In genomic region chr11:32297629-32298028, GRCh38 we compare ENCODE assay signal across 8 cellular contexts.
DNase-seq lines count a peak whose midpoint lies in the region; ATAC-seq and TF ChIP-seq lines count a peak whose summit lies in the region.

No MANE protein-coding gene starts in this region.

- peak; percentile 67 for TF ChIP-seq CTCF in PC-9 (conservative IDR thresholded peaks at IDR 0.05)
- TF ChIP-seq CTCF in foreskin fibroblast (IDR thresholded peaks at IDR 0.05; ENCODE audit: low read depth, low read length), result no peak

- H3K79me2 ChIP-seq in PC-9 (ENCODE audit: low read depth), result no peaks in the 10 kb centered on the region

- H2AFZ ChIP-seq in PC-9, result no peak overlapping the region

- no peak overlapping the region for H3K27ac ChIP-seq in PC-9

- no peaks in the 10 kb centered on the region for H3K27me3 ChIP-seq in PC-9 (ENCODE audit: insufficient read depth, low read depth)
- H3K27me3 ChIP-seq in H7 (ENCODE audit: control insufficient read depth, insufficient read depth, low read length), result no peaks in the 10 kb centered on the region

- POLR2A ChIA-PET in PC-9 (lab: Charles Lee; ENCODE audit: unreplicated experiment), result interaction anchor here (0.6 kb wide), 1 partner anchor 60 kb away, joined by 10 read pairs; no protein-coding TSS in a partner anchor

- no peak overlapping the region for H3K4me2 ChIP-seq in PC-9

- no peaks in the 10 kb centered on the region for H4K20me1 ChIP-seq in PC-9 (ENCODE audit: insufficient read depth)

- DNase-seq in DMS 273 (lab: John Stamatoyannopoulos, UW; ENCODE audit: unreplicated experiment), result peak; percentile 86
- peak; percentile 43 for DNase-seq in HPDE6-E6E7 (ENCODE audit: extremely low spot score)
- DNase-seq in PC-9, result peak in 1 of 2 experiments; percentile 45
- DNase-seq in foreskin fibroblast, result peak; percentile 13 to 28
- no peak for DNase-seq in GF-D8 (lab: John Stamatoyannopoulos, UW)
- DNase-seq in H7, result no peak
- no peak for DNase-seq in ecto neural progenitor cell (ENCODE audit: low spot score)

- H3K9me2 ChIP-seq in PC-9 (ENCODE audit: insufficient read depth), result no peaks in the 10 kb centered on the region

- H3F3A ChIP-seq in PC-9 (ENCODE audit: insufficient read depth, low read depth), result no peaks in the 10 kb centered on the region

- H3K9me3 ChIP-seq in PC-9 (ENCODE audit: insufficient read depth, low read depth), result no peaks in the 10 kb centered on the region

- intact Hi-C loops in PC-9 (cut with micrococcal nuclease; ENCODE audit: unreplicated experiment), result loop anchor here (1.0 to 10.0 kb wide), 2 partner anchors 1063 to 1190 kb away; no protein-coding TSS in a partner anchor

- CTCF ChIA-PET in PC-9 (lab: Charles Lee), result no interaction called here

- H3K36me3 ChIP-seq in PC-9 (ENCODE audit: low read depth) (no peaks in the 10 kb centered on the region), H7 (replicated peaks; ENCODE audit: control insufficient read depth, insufficient read depth, low read length) (no peaks in the 10 kb centered on the region)

- no peak for ATAC-seq in GM21360 (IDR thresholded peaks at IDR 0.05; ENCODE audit: unreplicated experiment)

- no peaks in the 10 kb centered on the region for H3K4me1 ChIP-seq in PC-9 (replicated peaks; ENCODE audit: insufficient read depth)

- BruUV-seq in PC-9 (replicated peaks; lab: Mats Ljungman, UMichigan), result no TSS peak

- H3K4me3 ChIP-seq in PC-9 (no peak overlapping the region), foreskin fibroblast (ENCODE audit: low read depth in 1 of 2, low read length in 2 of 2) (no peak overlapping the region), H7 (ENCODE audit: insufficient read depth, low read depth, low read length) (no peak overlapping the region)

Comparison
In these comparisons a context has a peak if more than half of its experiments do, and no peak if none do; other contexts are left out.
1. DNase-seq: peak in DMS 273 (single experiment), HPDE6-E6E7 (single experiment) and foreskin fibroblast (2 of 2); none in GF-D8 (single experiment), H7 (single experiment) and ecto neural progenitor cell (single experiment).